In the genomic region with DNA sequence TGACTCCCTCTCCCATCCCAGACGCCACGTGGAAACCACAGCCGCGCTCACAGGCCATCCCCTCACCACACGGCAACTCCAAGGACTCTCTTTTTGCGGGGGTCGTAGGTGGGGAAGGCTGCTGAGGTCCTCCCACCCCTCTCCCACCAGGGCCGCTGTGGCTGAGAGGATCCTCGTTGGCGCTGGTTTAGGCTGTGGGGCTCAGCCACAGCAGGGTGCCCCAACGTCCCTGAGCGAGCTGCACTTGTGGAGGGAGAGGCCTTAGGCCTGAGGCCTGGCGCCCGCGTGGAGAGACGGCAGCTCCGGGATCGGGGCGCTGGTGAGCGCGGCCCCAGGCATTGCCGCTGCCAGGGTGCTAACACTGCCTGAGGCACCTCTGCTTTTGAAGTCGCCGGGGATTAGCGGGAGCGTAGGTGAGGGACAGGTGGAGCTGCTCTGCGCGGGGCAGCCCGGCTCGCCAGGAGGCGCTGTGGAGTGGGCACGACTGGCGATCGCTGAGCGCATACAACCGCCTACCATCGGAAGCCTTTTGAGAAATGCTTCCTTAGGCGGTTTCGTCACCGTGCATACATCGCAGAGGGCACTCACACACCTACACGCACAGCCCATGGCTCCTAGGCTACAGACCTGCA, we compare ENCODE assay signal across 1 cellular context.
TF ChIP-seq lines count a peak whose summit lies in the region.

No MANE protein-coding gene starts in this region.

TF ChIP-seq in IMR-90, 13 proteins besides CTCF, POLR2A, EP300 and RAD21:
- no peak for TF ChIP-seq CHD1 (IDR thresholded peaks at IDR 0.05; ENCODE audit: low read depth, low read length)
- TF ChIP-seq BHLHE40 (IDR thresholded peaks at IDR 0.05; ENCODE audit: low read depth, low read length), result no peak
- no peak for TF ChIP-seq FOS (IDR thresholded peaks at IDR 0.05; ENCODE audit: low read depth, low read length)
- TF ChIP-seq MXI1 (IDR thresholded peaks at IDR 0.05; ENCODE audit: borderline replicate concordance, low read depth, low read length), result no peak
- no peak for TF ChIP-seq MAZ (IDR thresholded peaks at IDR 0.05; ENCODE audit: borderline replicate concordance, low read depth, low read length)
- TF ChIP-seq, protein P1, sequence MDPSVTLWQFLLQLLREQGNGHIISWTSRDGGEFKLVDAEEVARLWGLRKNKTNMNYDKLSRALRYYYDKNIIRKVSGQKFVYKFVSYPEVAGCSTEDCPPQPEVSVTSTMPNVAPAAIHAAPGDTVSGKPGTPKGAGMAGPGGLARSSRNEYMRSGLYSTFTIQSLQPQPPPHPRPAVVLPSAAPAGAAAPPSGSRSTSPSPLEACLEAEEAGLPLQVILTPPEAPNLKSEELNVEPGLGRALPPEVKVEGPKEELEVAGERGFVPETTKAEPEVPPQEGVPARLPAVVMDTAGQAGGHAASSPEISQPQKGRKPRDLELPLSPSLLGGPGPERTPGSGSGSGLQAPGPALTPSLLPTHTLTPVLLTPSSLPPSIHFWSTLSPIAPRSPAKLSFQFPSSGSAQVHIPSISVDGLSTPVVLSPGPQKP (IDR thresholded peaks at IDR 0.05; ENCODE audit: borderline replicate concordance, low read depth, low read length), result no peak
- no peak for TF ChIP-seq SMC3 (IDR thresholded peaks at IDR 0.05; ENCODE audit: low read depth, low read length)
- TF ChIP-seq CEBPB (IDR thresholded peaks at IDR 0.05; ENCODE audit: low read depth, low read length), result no peak
- no peak for TF ChIP-seq RCOR1 (IDR thresholded peaks at IDR 0.05; ENCODE audit: insufficient replicate concordance, low read length)
- TF ChIP-seq MAFK (IDR thresholded peaks at IDR 0.05; ENCODE audit: low read depth, low read length), result no peak
- TF ChIP-seq, protein P2, sequence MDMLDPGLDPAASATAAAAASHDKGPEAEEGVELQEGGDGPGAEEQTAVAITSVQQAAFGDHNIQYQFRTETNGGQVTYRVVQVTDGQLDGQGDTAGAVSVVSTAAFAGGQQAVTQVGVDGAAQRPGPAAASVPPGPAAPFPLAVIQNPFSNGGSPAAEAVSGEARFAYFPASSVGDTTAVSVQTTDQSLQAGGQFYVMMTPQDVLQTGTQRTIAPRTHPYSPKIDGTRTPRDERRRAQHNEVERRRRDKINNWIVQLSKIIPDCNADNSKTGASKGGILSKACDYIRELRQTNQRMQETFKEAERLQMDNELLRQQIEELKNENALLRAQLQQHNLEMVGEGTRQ (IDR thresholded peaks at IDR 0.05; ENCODE audit: low read depth, low read length), result no peak
- TF ChIP-seq NFE2L2 (IDR thresholded peaks at IDR 0.05; ENCODE audit: low read depth, low read length), result no peak
- no peak for TF ChIP-seq RFX5 (IDR thresholded peaks at IDR 0.05; ENCODE audit: low read depth, low read length)
